20 cellular contexts compared by ENCODE assay signal in the genomic region with DNA sequence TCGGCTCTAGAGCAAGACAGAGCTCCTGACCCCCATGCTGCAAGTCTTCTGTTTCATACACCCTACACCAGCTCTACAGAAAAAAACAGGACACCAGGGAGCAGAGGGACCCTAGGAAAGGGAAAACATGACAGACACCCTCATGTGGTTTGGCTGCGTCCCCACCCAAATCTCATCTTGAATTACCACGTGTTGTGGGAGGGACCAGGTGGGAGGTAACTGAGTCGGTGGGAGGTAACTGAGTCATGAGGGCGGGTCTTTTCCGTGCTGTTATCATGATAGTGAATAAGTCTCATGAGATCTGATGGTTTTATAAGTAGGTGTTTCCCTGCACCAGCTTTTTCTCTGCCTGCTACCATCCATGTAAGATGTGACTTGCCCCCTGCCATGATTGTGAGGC. TPM values are rescaled to one million over a fixed set of nuclear protein-coding genes. Genes with fewer than 3 reads are reported as not detected.
"Had no signal": no experiment of that assay in that cellular context is flagged by ENCODE, and none has a peak within 500 bp of the region (broad histone marks: within the 10 kb centered on the region; RNA-seq: fewer than 3 reads in every experiment).

No MANE protein-coding gene starts in this region.

- H3K9me3 ChIP-seq: body of pancreas, heart right ventricle, thoracic aorta had no signal

- ATAC-seq: activated T-cell treated with anti-CD3 and anti-CD28 coated beads, Interleukin-2, amount 50 U/mL, for 4 hours; body of pancreas; heart right ventricle; left cardiac atrium; right cardiac atrium; T-cell had no signal

- H3K27ac Mint-ChIP-seq: nephron; T-cell; T-helper 2 cell treated with Interferon-gamma antibody and Interleukin-4, amounts not matched to agents 5 μg/mL and 100 μg/mL, for 36 hours; type B pancreatic cell had no signal

- H3K9me3 Mint-ChIP-seq: activated T-cell treated with anti-CD3 and anti-CD28 coated beads, Interleukin-2, amount 50 U/mL, for 4 hours; nephron; T-cell; T-helper 2 cell treated with Interferon-gamma antibody and Interleukin-4, amounts not matched to agents 5 μg/mL and 100 μg/mL, for 36 hours; type B pancreatic cell had no signal

- H3K4me1 ChIP-seq: heart right ventricle, parathyroid adenoma had no signal

- H3K27ac ChIP-seq: body of pancreas, cardiac muscle cell, heart right ventricle, parathyroid adenoma, thoracic aorta, VCaP had no signal

- H3K27me3 Mint-ChIP-seq: T-cell, type B pancreatic cell had no signal

- H3K4me1 Mint-ChIP-seq: nephron had no signal

- H3K4me3 Mint-ChIP-seq: activated T-cell treated with anti-CD3 and anti-CD28 coated beads, Interleukin-2, amount 50 U/mL, for 4 hours; nephron; T-cell; T-helper 2 cell treated with Interferon-gamma antibody and Interleukin-4, amounts not matched to agents 5 μg/mL and 100 μg/mL, for 36 hours; type B pancreatic cell had no signal

- DNase-seq: activated CD4-positive, alpha-beta T cell treated with anti-CD3 and anti-CD28 coated beads, Interleukin-2, amount 50 U/mL, for 48 hours; activated CD4-positive, CD25-positive, alpha-beta regulatory T cell treated with anti-CD3 and anti-CD28 coated beads, Interleukin-2, amount 50 U/mL, for 72 hours; activated effector memory CD4-positive, alpha-beta T cell treated with anti-CD3 and anti-CD28 coated beads, Interleukin-2, amount 50 U/mL, for 16 hours; activated T-cell treated with anti-CD3 and anti-CD28 coated beads, Interleukin-2, amount 50 U/mL, for 4 hours; anterior cingulate cortex; body of pancreas; heart right ventricle; islet precursor cell; left cardiac atrium; midbrain; right cardiac atrium; SIG-M5; T-cell had no signal

- H3K4me3 ChIP-seq: body of pancreas, cardiac muscle cell, heart right ventricle, thoracic aorta had no signal

- H3K27me3 ChIP-seq: body of pancreas, cardiac muscle cell, heart right ventricle had no signal

RNA-seq across cellular contexts. Expression of gene CDC45, which starts 25.6 kb away (rescaled TPM):
- total RNA-seq: body of pancreas had no signal
